ENCODE assay signal across 9 cellular contexts in genomic region chr11:47524200-47524874, GRCh38. TPM values are rescaled to one million over a fixed set of nuclear protein-coding genes. Genes with fewer than 3 reads are reported as not detected.
DNase-seq lines count a peak whose midpoint lies in the region; ATAC-seq, FAIRE-seq and TF ChIP-seq lines count a peak whose summit lies in the region.
"Had no signal": no experiment of that assay in that cellular context is flagged by ENCODE, and none has a peak within 500 bp of the region (broad histone marks: within the 10 kb centered on the region; RNA-seq: fewer than 3 reads in every experiment).

No MANE protein-coding gene starts in this region.

- peaks cover 17% of the 10 kb centered on the region; the same call in 1 of the 2 replicates for H4K20me1 ChIP-seq in SU-DHL-6 (ENCODE audit: low read depth, low read length)

- H3K9me3 ChIP-seq in SU-DHL-6 (ENCODE audit: insufficient read depth, low read length) (no peaks in the 10 kb centered on the region), endocrine pancreas (ENCODE audit: control insufficient read depth, low read length) (no peaks in the 10 kb centered on the region)
- H3K9me3 ChIP-seq in naive thymus-derived CD4-positive, alpha-beta T cell (ENCODE audit: control insufficient read depth in 2 of 3, low read length in 3 of 3) = no peaks in the 10 kb centered on the region

- peak overlapping the region; percentile 32 for H3K4me2 ChIP-seq in SU-DHL-6 (ENCODE audit: low read depth, low read length, poor library complexity, severe bottlenecking)

- H3K9me3 Mint-ChIP-seq in naive thymus-derived CD4-positive, alpha-beta T cell = no peaks in the 10 kb centered on the region

- peaks cover 17% of the 10 kb centered on the region; the same call in 1 of the 2 replicates for H3F3A ChIP-seq in SU-DHL-6 (ENCODE audit: insufficient read depth)

- peak overlapping the region; percentile 84 to 96 (median 90) for H3K27ac Mint-ChIP-seq in naive thymus-derived CD4-positive, alpha-beta T cell

- H3K36me3 Mint-ChIP-seq in naive thymus-derived CD4-positive, alpha-beta T cell = peaks cover 0 to 2% (median 0%) of the 10 kb centered on the region in 5 donors

- H3K79me2 ChIP-seq in SU-DHL-6 (ENCODE audit: insufficient read depth, low read length) = peaks cover 99% of the 10 kb centered on the region

- DNase-seq in NCI-H82 (lab: John Stamatoyannopoulos, UW) (peak; percentile 22), NCI-H82 treated with DMSO at 0.1 percent for 48 hours (lab: John Stamatoyannopoulos, UW; ENCODE audit: unreplicated experiment) (no peak), RCC 7860 (ENCODE audit: low spot score) (no peak)
- peak in 6 of 9 donors; percentile 19 to 55 (median 37) for DNase-seq in naive thymus-derived CD4-positive, alpha-beta T cell
- no peak for DNase-seq in activated CD8-positive, alpha-beta memory T cell treated with anti-CD3 and anti-CD28 coated beads, Interleukin-2, amount 50 U/mL, for 48 hours

- intact Hi-C loops in naive thymus-derived CD4-positive, alpha-beta T cell (cut with micrococcal nuclease) = loop anchor here (1.0 to 5.0 kb wide), 3 partner anchors 16 to 37 kb away; partner anchors contain the start of gene CELF1 (in 2 of the 2)

- peak; percentile 59 for ATAC-seq in naive thymus-derived CD4-positive, alpha-beta T cell
- no peak for ATAC-seq in HG03342 (IDR thresholded peaks at IDR 0.05; ENCODE audit: unreplicated experiment)

- peaks cover 40 to 82% (median 64%) of the 10 kb centered on the region in 7 donors for H3K4me1 Mint-ChIP-seq in naive thymus-derived CD4-positive, alpha-beta T cell

- CTCF ChIA-PET in naive thymus-derived CD4-positive, alpha-beta T cell (lab: Charles Lee) = interaction anchor here (0.5 to 0.6 kb wide), 2 partner anchors 19 to 459 kb away, joined by 3 to 5 read pairs; no protein-coding TSS in a partner anchor

- H3K27me3 Mint-ChIP-seq in naive thymus-derived CD4-positive, alpha-beta T cell = no peaks in the 10 kb centered on the region

- H3K36me3 ChIP-seq in SU-DHL-6 (ENCODE audit: low read length) (no peaks in the 10 kb centered on the region), endocrine pancreas (ENCODE audit: control insufficient read depth, insufficient read depth, low read length) (no peaks in the 10 kb centered on the region)
- no peaks in the 10 kb centered on the region for H3K36me3 ChIP-seq in naive thymus-derived CD4-positive, alpha-beta T cell (ENCODE audit: control insufficient read depth in 2 of 3, insufficient read depth in 3 of 3, low read length in 3 of 3)

- peak overlapping the region; percentile 30 to 80 (median 73) for H3K4me3 Mint-ChIP-seq in naive thymus-derived CD4-positive, alpha-beta T cell

- POLR2A ChIA-PET in naive thymus-derived CD4-positive, alpha-beta T cell (lab: Charles Lee) = no interaction called here

- H3K27me3 ChIP-seq in SU-DHL-6 (ENCODE audit: low read length) (no peaks in the 10 kb centered on the region), endocrine pancreas (ENCODE audit: control insufficient read depth, insufficient read depth, low read length) (no peaks in the 10 kb centered on the region)
- no peaks in the 10 kb centered on the region for H3K27me3 ChIP-seq in naive thymus-derived CD4-positive, alpha-beta T cell (ENCODE audit: control insufficient read depth in 2 of 2, insufficient read depth in 2 of 2, low read length in 2 of 2)

- no peaks in the 10 kb centered on the region for H3K9me2 ChIP-seq in SU-DHL-6 (replicated peaks; ENCODE audit: insufficient read depth, low read length)

- TF ChIP-seq CTCF in SU-DHL-6 (IDR thresholded peaks at IDR 0.05; ENCODE audit: insufficient read depth, low read length, poor library complexity, severe bottlenecking) = no peak

- peak overlapping the region; percentile 3; the same call in 1 of the 2 replicates for H3K27ac ChIP-seq in SU-DHL-6 (ENCODE audit: low read depth, low read length)
- H3K27ac ChIP-seq in naive thymus-derived CD4-positive, alpha-beta T cell (ENCODE audit: low read depth, low read length) = peak overlapping the region; percentile 78

- H3K9ac ChIP-seq in SU-DHL-6 (ENCODE audit: low read length) (no peak overlapping the region), endocrine pancreas (ENCODE audit: control insufficient read depth, insufficient read depth, low read length) (peak overlapping the region; percentile 30)

- H3K4me1 ChIP-seq in endocrine pancreas (ENCODE audit: control insufficient read depth, insufficient read depth, low read length) = peaks cover 11% of the 10 kb centered on the region
- H3K4me1 ChIP-seq in naive thymus-derived CD4-positive, alpha-beta T cell (ENCODE audit: control insufficient read depth in 2 of 2, insufficient read depth in 2 of 2, low read length in 2 of 2) = peaks cover 32% of the 10 kb centered on the region in 2 donors

- no peak for FAIRE-seq in RCC 7860 (lab: Jason Lieb, UNC)
- FAIRE-seq: TTC549 had no signal

- no peak overlapping the region for H2AFZ ChIP-seq in SU-DHL-6 (ENCODE audit: low read depth, low read length, severe bottlenecking)

- no peak overlapping the region for H3K4me3 ChIP-seq in SU-DHL-6 (ENCODE audit: insufficient read depth, low read length, poor library complexity, severe bottlenecking)
- H3K4me3 ChIP-seq in endocrine pancreas (ENCODE audit: control insufficient read depth, insufficient read depth, low read length) = peak overlapping the region; percentile 58
- peak overlapping the region; percentile 12 for H3K4me3 ChIP-seq in naive thymus-derived CD4-positive, alpha-beta T cell (ENCODE audit: low read length)

RNA-seq across cellular contexts. Expression of gene CELF1, which starts 28.6 kb away (rescaled TPM):
- total RNA-seq in naive thymus-derived CD4-positive, alpha-beta T cell = 100 to 1,000 TPM; 107 to 148 (median 129) TPM
- polyA plus RNA-seq in naive thymus-derived CD4-positive, alpha-beta T cell = 10 to 100 TPM; 41.1 to 76.4 TPM

RNA-seq across cellular contexts. Expression of gene PTPMT1, which starts 41.1 kb away (rescaled TPM):
- total RNA-seq in naive thymus-derived CD4-positive, alpha-beta T cell = 10 to 100 TPM; 20.5 to 32.9 (median 22.7) TPM
- polyA plus RNA-seq in naive thymus-derived CD4-positive, alpha-beta T cell = 10 to 100 TPM; 67.3 to 72.9 TPM

RNA-seq across cellular contexts. Expression of gene KBTBD4, which starts 54.4 kb away (rescaled TPM):
- total RNA-seq in naive thymus-derived CD4-positive, alpha-beta T cell = 10 to 100 TPM; 15.0 to 26.5 (median 20.9) TPM
- polyA plus RNA-seq in naive thymus-derived CD4-positive, alpha-beta T cell = 10 to 100 TPM; 43.8 to 47.2 TPM

RNA-seq across cellular contexts. Expression of gene NDUFS3, which starts 54.5 kb away (rescaled TPM):
- total RNA-seq in naive thymus-derived CD4-positive, alpha-beta T cell = 100 to 1,000 TPM in 2 of 5 experiments, 10 to 100 TPM in 3; 68.6 to 116 (median 85.2) TPM
- polyA plus RNA-seq in naive thymus-derived CD4-positive, alpha-beta T cell = 100 to 1,000 TPM; 114 to 115 TPM

Comparison
In these comparisons a context has a peak if more than half of its experiments do, and no peak if none do; other contexts are left out.
1. DNase-seq: peak in NCI-H82 (single experiment) and naive thymus-derived CD4-positive, alpha-beta T cell (6 of 9); none in NCI-H82 treated with DMSO at 0.1 percent for 48 hours (single experiment), activated CD8-positive, alpha-beta memory T cell treated with anti-CD3 and anti-CD28 coated beads, Interleukin-2, amount 50 U/mL, for 48 hours (single experiment) and RCC 7860 (single experiment).